1 cellular context compared by ENCODE assay signal in genomic region chr2:30185175-30185574, GRCh38.
TF ChIP-seq lines count a peak whose summit lies in the region.

No MANE protein-coding gene starts in this region.

TF ChIP-seq in HepG2, 621 proteins besides CTCF, POLR2A, EP300 and RAD21 (continues in another document):
- peak; percentile 36; the same call in 1 of the 2 replicates for TF ChIP-seq ZNF724P (CRISPR knock-in tag; IDR thresholded peaks at IDR 0.05; ENCODE audit: borderline replicate concordance)
- peak; percentile 62 for TF ChIP-seq HNF4A (CRISPR knock-in tag; IDR thresholded peaks at IDR 0.05)
- no peak for TF ChIP-seq KLF9 (CRISPR knock-in tag; IDR thresholded peaks at IDR 0.05; ENCODE audit: low read depth)
- TF ChIP-seq TEAD3 (CRISPR knock-in tag; optimal IDR thresholded peaks at IDR 0.05; ENCODE audit: borderline replicate concordance), result no peak
- TF ChIP-seq ZNF12 (CRISPR knock-in tag; IDR thresholded peaks at IDR 0.05), result peak; percentile 87
- TF ChIP-seq ZNF564 (CRISPR knock-in tag; IDR thresholded peaks at IDR 0.05), result no peak
- no peak for TF ChIP-seq PAX8 (CRISPR knock-in tag; IDR thresholded peaks at IDR 0.05; ENCODE audit: borderline replicate concordance)
- no peak for TF ChIP-seq ZSCAN31 (CRISPR knock-in tag; IDR thresholded peaks at IDR 0.05; ENCODE audit: low read depth)
- TF ChIP-seq SMC3 (IDR thresholded peaks at IDR 0.05; ENCODE audit: low read length), result 0 out of 2 replicates have a peak, but pooled peaks have one; percentile 19
- TF ChIP-seq TFE3 (CRISPR knock-in tag; IDR thresholded peaks at IDR 0.05), result no peak
- no peak for TF ChIP-seq SP1 (IDR thresholded peaks at IDR 0.05)
- no peak for TF ChIP-seq SP1 (CRISPR knock-in tag; IDR thresholded peaks at IDR 0.05)
- no peak for TF ChIP-seq SOX6 (IDR thresholded peaks at IDR 0.05)
- TF ChIP-seq SOX6 (CRISPR knock-in tag; IDR thresholded peaks at IDR 0.05), result peak; percentile 16; the same call in 1 of the 2 replicates
- no peak for TF ChIP-seq NFYB (CRISPR knock-in tag; IDR thresholded peaks at IDR 0.05)
- peak; percentile 40; the same call in 1 of the 2 replicates for TF ChIP-seq RFX3 (CRISPR knock-in tag; IDR thresholded peaks at IDR 0.05)
- TF ChIP-seq FOXP1 (IDR thresholded peaks at IDR 0.05), result no peak
- TF ChIP-seq FOXP1 (CRISPR knock-in tag; IDR thresholded peaks at IDR 0.05), result 0 out of 2 replicates have a peak, but pooled peaks have one; percentile 11
- TF ChIP-seq ZNF407 (CRISPR knock-in tag; IDR thresholded peaks at IDR 0.05; ENCODE audit: not compliant biosample characterization), result no peak
- TF ChIP-seq MLXIP (CRISPR knock-in tag; IDR thresholded peaks at IDR 0.05; ENCODE audit: borderline replicate concordance), result 0 out of 2 replicates have a peak, but pooled peaks have one; percentile 54
- 0 out of 2 replicates have a peak, but pooled peaks have one; percentile 33 for TF ChIP-seq HOXA5 (CRISPR knock-in tag; IDR thresholded peaks at IDR 0.05)
- TF ChIP-seq, protein P1, sequence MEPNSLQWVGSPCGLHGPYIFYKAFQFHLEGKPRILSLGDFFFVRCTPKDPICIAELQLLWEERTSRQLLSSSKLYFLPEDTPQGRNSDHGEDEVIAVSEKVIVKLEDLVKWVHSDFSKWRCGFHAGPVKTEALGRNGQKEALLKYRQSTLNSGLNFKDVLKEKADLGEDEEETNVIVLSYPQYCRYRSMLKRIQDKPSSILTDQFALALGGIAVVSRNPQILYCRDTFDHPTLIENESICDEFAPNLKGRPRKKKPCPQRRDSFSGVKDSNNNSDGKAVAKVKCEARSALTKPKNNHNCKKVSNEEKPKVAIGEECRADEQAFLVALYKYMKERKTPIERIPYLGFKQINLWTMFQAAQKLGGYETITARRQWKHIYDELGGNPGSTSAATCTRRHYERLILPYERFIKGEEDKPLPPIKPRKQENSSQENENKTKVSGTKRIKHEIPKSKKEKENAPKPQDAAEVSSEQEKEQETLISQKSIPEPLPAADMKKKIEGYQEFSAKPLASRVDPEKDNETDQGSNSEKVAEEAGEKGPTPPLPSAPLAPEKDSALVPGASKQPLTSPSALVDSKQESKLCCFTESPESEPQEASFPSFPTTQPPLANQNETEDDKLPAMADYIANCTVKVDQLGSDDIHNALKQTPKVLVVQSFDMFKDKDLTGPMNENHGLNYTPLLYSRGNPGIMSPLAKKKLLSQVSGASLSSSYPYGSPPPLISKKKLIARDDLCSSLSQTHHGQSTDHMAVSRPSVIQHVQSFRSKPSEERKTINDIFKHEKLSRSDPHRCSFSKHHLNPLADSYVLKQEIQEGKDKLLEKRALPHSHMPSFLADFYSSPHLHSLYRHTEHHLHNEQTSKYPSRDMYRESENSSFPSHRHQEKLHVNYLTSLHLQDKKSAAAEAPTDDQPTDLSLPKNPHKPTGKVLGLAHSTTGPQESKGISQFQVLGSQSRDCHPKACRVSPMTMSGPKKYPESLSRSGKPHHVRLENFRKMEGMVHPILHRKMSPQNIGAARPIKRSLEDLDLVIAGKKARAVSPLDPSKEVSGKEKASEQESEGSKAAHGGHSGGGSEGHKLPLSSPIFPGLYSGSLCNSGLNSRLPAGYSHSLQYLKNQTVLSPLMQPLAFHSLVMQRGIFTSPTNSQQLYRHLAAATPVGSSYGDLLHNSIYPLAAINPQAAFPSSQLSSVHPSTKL (CRISPR knock-in tag; IDR thresholded peaks at IDR 0.05), result peak; percentile 80
- peak; percentile 59; the same call in 1 of the 2 replicates for TF ChIP-seq HMG20A (CRISPR knock-in tag; IDR thresholded peaks at IDR 0.05; ENCODE audit: borderline replicate concordance)
- TF ChIP-seq, protein P2, sequence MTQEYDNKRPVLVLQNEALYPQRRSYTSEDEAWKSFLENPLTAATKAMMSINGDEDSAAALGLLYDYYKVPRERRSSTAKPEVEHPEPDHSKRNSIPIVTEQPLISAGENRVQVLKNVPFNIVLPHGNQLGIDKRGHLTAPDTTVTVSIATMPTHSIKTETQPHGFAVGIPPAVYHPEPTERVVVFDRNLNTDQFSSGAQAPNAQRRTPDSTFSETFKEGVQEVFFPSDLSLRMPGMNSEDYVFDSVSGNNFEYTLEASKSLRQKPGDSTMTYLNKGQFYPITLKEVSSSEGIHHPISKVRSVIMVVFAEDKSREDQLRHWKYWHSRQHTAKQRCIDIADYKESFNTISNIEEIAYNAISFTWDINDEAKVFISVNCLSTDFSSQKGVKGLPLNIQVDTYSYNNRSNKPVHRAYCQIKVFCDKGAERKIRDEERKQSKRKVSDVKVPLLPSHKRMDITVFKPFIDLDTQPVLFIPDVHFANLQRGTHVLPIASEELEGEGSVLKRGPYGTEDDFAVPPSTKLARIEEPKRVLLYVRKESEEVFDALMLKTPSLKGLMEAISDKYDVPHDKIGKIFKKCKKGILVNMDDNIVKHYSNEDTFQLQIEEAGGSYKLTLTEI (CRISPR knock-in tag; conservative IDR thresholded peaks at IDR 0.05), result no peak
- no peak for TF ChIP-seq ZFP36L1 (CRISPR knock-in tag; IDR thresholded peaks at IDR 0.05)
- peak; percentile 74 for TF ChIP-seq GATAD2A (CRISPR knock-in tag; IDR thresholded peaks at IDR 0.05)
- no peak for TF ChIP-seq TEF (CRISPR knock-in tag; IDR thresholded peaks at IDR 0.05)
- no peak for TF ChIP-seq HNF4G (IDR thresholded peaks at IDR 0.05; ENCODE audit: borderline replicate concordance, low read depth, low read length)
- TF ChIP-seq HNF4G (CRISPR knock-in tag; IDR thresholded peaks at IDR 0.05; ENCODE audit: borderline replicate concordance, low read depth), result no peak
- no peak for TF ChIP-seq HDAC6 (IDR thresholded peaks at IDR 0.05; ENCODE audit: low read depth, low read length)
- TF ChIP-seq CAMTA2 (CRISPR knock-in tag; IDR thresholded peaks at IDR 0.05; ENCODE audit: borderline replicate concordance), result no peak
- TF ChIP-seq, protein P3, sequence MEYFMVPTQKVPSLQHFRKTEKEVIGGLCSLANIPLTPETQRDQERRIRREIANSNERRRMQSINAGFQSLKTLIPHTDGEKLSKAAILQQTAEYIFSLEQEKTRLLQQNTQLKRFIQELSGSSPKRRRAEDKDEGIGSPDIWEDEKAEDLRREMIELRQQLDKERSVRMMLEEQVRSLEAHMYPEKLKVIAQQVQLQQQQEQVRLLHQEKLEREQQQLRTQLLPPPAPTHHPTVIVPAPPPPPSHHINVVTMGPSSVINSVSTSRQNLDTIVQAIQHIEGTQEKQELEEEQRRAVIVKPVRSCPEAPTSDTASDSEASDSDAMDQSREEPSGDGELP (IDR thresholded peaks at IDR 0.05; ENCODE audit: borderline replicate concordance, low read depth), result no peak
- TF ChIP-seq RFX1 (IDR thresholded peaks at IDR 0.05), result no peak
- TF ChIP-seq CENPX (CRISPR knock-in tag; IDR thresholded peaks at IDR 0.05), result no peak
- TF ChIP-seq SMAD3 (CRISPR knock-in tag; IDR thresholded peaks at IDR 0.05), result peak; percentile 23; the same call in 1 of the 2 replicates
- TF ChIP-seq, protein P4, sequence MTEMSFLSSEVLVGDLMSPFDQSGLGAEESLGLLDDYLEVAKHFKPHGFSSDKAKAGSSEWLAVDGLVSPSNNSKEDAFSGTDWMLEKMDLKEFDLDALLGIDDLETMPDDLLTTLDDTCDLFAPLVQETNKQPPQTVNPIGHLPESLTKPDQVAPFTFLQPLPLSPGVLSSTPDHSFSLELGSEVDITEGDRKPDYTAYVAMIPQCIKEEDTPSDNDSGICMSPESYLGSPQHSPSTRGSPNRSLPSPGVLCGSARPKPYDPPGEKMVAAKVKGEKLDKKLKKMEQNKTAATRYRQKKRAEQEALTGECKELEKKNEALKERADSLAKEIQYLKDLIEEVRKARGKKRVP (CRISPR knock-in tag; IDR thresholded peaks at IDR 0.05), result peak in 1 of 2 experiments; percentile 95; a peak in 2 of 4 replicates
- TF ChIP-seq ZNF326 (CRISPR knock-in tag; IDR thresholded peaks at IDR 0.05; ENCODE audit: borderline replicate concordance), result no peak
- peak; percentile 46; the same call in 1 of the 2 replicates for TF ChIP-seq FOXK1 (CRISPR knock-in tag; IDR thresholded peaks at IDR 0.05; ENCODE audit: borderline replicate concordance, low read depth)
